ENCODE assay signal across 1 cellular context in the genomic region with DNA sequence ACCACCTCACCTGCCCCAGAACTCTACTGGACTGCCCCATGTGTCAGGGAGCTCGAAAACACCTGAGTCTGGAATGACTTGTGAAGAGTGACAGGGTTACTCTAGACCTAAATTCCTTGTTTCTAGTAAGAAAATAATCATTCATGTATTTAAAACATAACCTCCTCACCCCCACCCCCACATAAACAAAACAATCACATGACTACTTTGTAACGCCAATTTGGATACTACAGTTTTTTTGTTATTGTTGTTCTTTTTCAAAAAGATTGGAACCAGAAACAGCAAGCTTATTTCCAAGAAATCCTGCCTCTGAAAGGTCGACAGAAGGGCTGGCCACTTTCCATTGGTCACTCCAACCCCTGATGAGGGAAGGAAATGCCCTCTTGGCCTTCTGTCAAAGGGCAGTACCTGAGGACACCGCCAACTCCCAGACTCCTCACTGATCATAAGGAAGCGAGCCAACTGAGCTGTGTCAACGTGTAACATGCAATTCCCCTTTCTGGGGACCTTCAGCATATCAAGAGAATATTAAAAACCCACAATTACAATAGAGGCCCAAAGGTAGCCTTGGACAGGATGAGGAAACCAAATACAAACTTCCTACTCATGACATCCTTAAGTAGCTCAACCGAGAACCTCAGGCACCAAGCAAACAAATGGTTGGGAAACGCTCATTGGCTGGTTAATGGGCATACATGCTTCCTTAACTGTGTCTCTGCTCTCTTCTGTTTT.
TF ChIP-seq lines count a peak whose summit lies in the region.

No MANE protein-coding gene starts in this region.

TF ChIP-seq in H1, 55 proteins besides CTCF, POLR2A, EP300 and RAD21:
- TF ChIP-seq FOSL1 (IDR thresholded peaks at IDR 0.05; ENCODE audit: insufficient read depth, low read depth, low read length) (no peak), JUND (IDR thresholded peaks at IDR 0.05; ENCODE audit: low read length) (no peak), JUN (IDR thresholded peaks at IDR 0.05; ENCODE audit: low read depth, low read length) (no peak), TAF1 (IDR thresholded peaks at IDR 0.05; ENCODE audit: low read depth, low read length) (no peak), CHD1 (IDR thresholded peaks at IDR 0.05; ENCODE audit: low read depth, low read length) (no peak), NRF1 (IDR thresholded peaks at IDR 0.05; ENCODE audit: low read depth, low read length) (no peak), HDAC2 (IDR thresholded peaks at IDR 0.05; ENCODE audit: borderline replicate concordance in 1 of 2, low read depth in 2 of 2, low read length in 2 of 2) (no peak), KDM1A (IDR thresholded peaks at IDR 0.05; ENCODE audit: borderline replicate concordance, low read length) (no peak), ASH2L (IDR thresholded peaks at IDR 0.05; ENCODE audit: low read length) (no peak), BCL11A (IDR thresholded peaks at IDR 0.05; ENCODE audit: low read depth in 2 of 2, low read length in 2 of 2) (no peak), MAFK (IDR thresholded peaks at IDR 0.05; ENCODE audit: low read depth, low read length) (no peak), RXRA (IDR thresholded peaks at IDR 0.05; ENCODE audit: insufficient read depth, low read depth, low read length) (no peak), CEBPB (IDR thresholded peaks at IDR 0.05; ENCODE audit: low read depth, low read length) (no peak), HDAC6 (IDR thresholded peaks at IDR 0.05; ENCODE audit: low read depth, low read length) (no peak)
- TF ChIP-seq, protein P1, sequence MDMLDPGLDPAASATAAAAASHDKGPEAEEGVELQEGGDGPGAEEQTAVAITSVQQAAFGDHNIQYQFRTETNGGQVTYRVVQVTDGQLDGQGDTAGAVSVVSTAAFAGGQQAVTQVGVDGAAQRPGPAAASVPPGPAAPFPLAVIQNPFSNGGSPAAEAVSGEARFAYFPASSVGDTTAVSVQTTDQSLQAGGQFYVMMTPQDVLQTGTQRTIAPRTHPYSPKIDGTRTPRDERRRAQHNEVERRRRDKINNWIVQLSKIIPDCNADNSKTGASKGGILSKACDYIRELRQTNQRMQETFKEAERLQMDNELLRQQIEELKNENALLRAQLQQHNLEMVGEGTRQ (IDR thresholded peaks at IDR 0.05; ENCODE audit: low read length), result no peak
- TF ChIP-seq, protein P2, sequence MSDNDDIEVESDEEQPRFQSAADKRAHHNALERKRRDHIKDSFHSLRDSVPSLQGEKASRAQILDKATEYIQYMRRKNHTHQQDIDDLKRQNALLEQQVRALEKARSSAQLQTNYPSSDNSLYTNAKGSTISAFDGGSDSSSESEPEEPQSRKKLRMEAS (IDR thresholded peaks at IDR 0.05), result no peak
